12 cellular contexts compared by ENCODE assay signal in genomic region chr1:205353612-205354011, GRCh38. TPM values are rescaled to one million over a fixed set of nuclear protein-coding genes. Genes with fewer than 3 reads are reported as not detected.
DNase-seq lines count a peak whose midpoint lies in the region; ATAC-seq and TF ChIP-seq lines count a peak whose summit lies in the region.
"Had no signal": no experiment of that assay in that cellular context is flagged by ENCODE, and none has a peak within 500 bp of the region (broad histone marks: within the 10 kb centered on the region; RNA-seq: fewer than 3 reads in every experiment).

No MANE protein-coding gene starts in this region.

- no peaks in the 10 kb centered on the region for H3K36me3 Mint-ChIP-seq in WTC11
- H3K36me3 Mint-ChIP-seq in activated T-cell treated with anti-CD3 and anti-CD28 coated beads, Interleukin-2, amount 50 U/mL, for 4 hours (ENCODE audit: insufficient read depth), result no peaks in the 10 kb centered on the region
- H3K36me3 Mint-ChIP-seq: CD14-positive monocyte had no signal

- TF ChIP-seq CTCF in WTC11 (IDR thresholded peaks at IDR 0.05), result no peak
- TF ChIP-seq CTCF in left lung (IDR thresholded peaks at IDR 0.05), result no peak
- no peak for TF ChIP-seq CTCF in upper lobe of left lung (IDR thresholded peaks at IDR 0.05)

- H3K4me1 ChIP-seq in left lung, result peaks cover 0 to 6% of the 10 kb centered on the region in 2 donors
- H3K4me1 ChIP-seq in upper lobe of left lung, result peaks cover 0 to 15% (median 1%) of the 10 kb centered on the region in 4 donors

- H3K4me1 Mint-ChIP-seq in WTC11, result peaks cover 83% of the 10 kb centered on the region
- H3K4me1 Mint-ChIP-seq in activated T-cell treated with anti-CD3 and anti-CD28 coated beads, Interleukin-2, amount 50 U/mL, for 4 hours (ENCODE audit: low read depth), result peaks cover 2% of the 10 kb centered on the region

- no peaks in the 10 kb centered on the region for H3K9me3 Mint-ChIP-seq in WTC11
- H3K9me3 Mint-ChIP-seq in activated T-cell treated with anti-CD3 and anti-CD28 coated beads, Interleukin-2, amount 50 U/mL, for 4 hours, result no peaks in the 10 kb centered on the region
- H3K9me3 Mint-ChIP-seq: CD14-positive monocyte had no signal

- H3K9me3 ChIP-seq in left lung (no peaks in the 10 kb centered on the region), upper lobe of left lung (no peaks in the 10 kb centered on the region)

- H3K27me3 Mint-ChIP-seq in WTC11 (ENCODE audit: low read depth), result no peaks in the 10 kb centered on the region; the same call in none of the 2 replicates
- peaks cover 17% of the 10 kb centered on the region for H3K27me3 Mint-ChIP-seq in activated T-cell treated with anti-CD3 and anti-CD28 coated beads, Interleukin-2, amount 50 U/mL, for 4 hours (ENCODE audit: low read depth)

- no peaks in the 10 kb centered on the region for H3K36me3 ChIP-seq in left lung
- H3K36me3 ChIP-seq in upper lobe of left lung, result no peaks in the 10 kb centered on the region

- peak overlapping the region; percentile 67 for H3K27ac Mint-ChIP-seq in WTC11

- CTCF ChIA-PET in WTC11 (lab: Charles Lee), result interaction anchor here (0.6 to 8.4 kb wide), 80 partner anchors 9 to 496 kb away, joined by 3 to 122 read pairs (median 6); partner anchors contain the start of genes BLACAT1, CDK18, LEMD1 and NUAK2

- DNase-seq in DMS53 (lab: John Stamatoyannopoulos, UW), result peak; percentile 41
- no peak for DNase-seq in DMS53 treated with DMSO at 0.1 percent for 48 hours (lab: John Stamatoyannopoulos, UW; ENCODE audit: unreplicated experiment)
- DNase-seq in WTC11 (ENCODE audit: low spot score), result no peak
- DNase-seq in left lung, result no peak
- DNase-seq in upper lobe of left lung, result no peak
- DNase-seq in activated T-cell treated with anti-CD3 and anti-CD28 coated beads, Interleukin-2, amount 50 U/mL, for 4 hours, result no peak
- DNase-seq in activated T-cell treated with anti-CD3 and anti-CD28 coated beads, Interleukin-2, amount 50 U/mL, for 1 hour, result no peak
- no peak for DNase-seq in activated gamma-delta T cell treated with Interleukin-2 at 50 U/mL for 16 hours
- DNase-seq: 8988T had no signal

- ATAC-seq in WTC11 (no peak), left lung (peak; percentile 61), upper lobe of left lung (ENCODE audit: low FRiP score in 2 of 2) (peak; percentile 23 to 38)
- no peak for ATAC-seq in activated T-cell treated with anti-CD3 and anti-CD28 coated beads, Interleukin-2, amount 50 U/mL, for 4 hours

- 70 to 83% methylated on average over 6 of the region's 6 CpGs for WGBS in upper lobe of left lung, 2 donors

- TF ChIP-seq POLR2A in upper lobe of left lung (IDR thresholded peaks at IDR 0.05), result no peak

- TF ChIP-seq EP300 in upper lobe of left lung (IDR thresholded peaks at IDR 0.05), result peak in 1 of 4 donors; percentile 7

- intact Hi-C loops in left lung (cut with DNase I), result loop anchor here in 1 of 2 donors (10.0 kb wide), 1 partner anchor 131 kb away; no protein-coding TSS in a partner anchor

- H3K4me3 Mint-ChIP-seq in WTC11, result no peak overlapping the region
- H3K4me3 Mint-ChIP-seq in activated T-cell treated with anti-CD3 and anti-CD28 coated beads, Interleukin-2, amount 50 U/mL, for 4 hours, result no peak overlapping the region
- H3K4me3 Mint-ChIP-seq: CD14-positive monocyte had no signal

- H3K27me3 ChIP-seq in left lung (peaks cover 0 to 7% of the 10 kb centered on the region in 2 donors), upper lobe of left lung (no peaks in the 10 kb centered on the region)

- H3K27ac ChIP-seq in left lung (no peak overlapping the region), upper lobe of left lung (no peak overlapping the region)
- H3K27ac ChIP-seq: PC-9 had no signal

- no peak overlapping the region for H3K4me3 ChIP-seq in left lung
- H3K4me3 ChIP-seq in upper lobe of left lung, result no peak overlapping the region
- H3K4me3 ChIP-seq: PC-9 had no signal

- POLR2A ChIA-PET in WTC11 (lab: Charles Lee), result no interaction called here

TF ChIP-seq in WTC11, 78 proteins besides CTCF, POLR2A, EP300 and RAD21 (continues in another document):
- TF ChIP-seq JUN (CRISPR knock-in tag; IDR thresholded peaks at IDR 0.05) (no peak), TEAD4 (CRISPR knock-in tag; IDR thresholded peaks at IDR 0.05) (no peak), PRRX2 (CRISPR knock-in tag; IDR thresholded peaks at IDR 0.05) (no peak), RELA (CRISPR knock-in tag; IDR thresholded peaks at IDR 0.05; ENCODE audit: borderline replicate concordance) (no peak), SP1 (CRISPR knock-in tag; conservative IDR thresholded peaks at IDR 0.05) (no peak), TEAD1 (CRISPR knock-in tag; IDR thresholded peaks at IDR 0.05) (no peak), NR3C1 (CRISPR knock-in tag; conservative IDR thresholded peaks at IDR 0.05; ENCODE audit: low read depth) (no peak), ZBTB43 (CRISPR knock-in tag; IDR thresholded peaks at IDR 0.05) (no peak), ESRRA (CRISPR knock-in tag; IDR thresholded peaks at IDR 0.05; ENCODE audit: borderline replicate concordance) (no peak), ZNF532 (CRISPR knock-in tag; IDR thresholded peaks at IDR 0.05; ENCODE audit: borderline replicate concordance) (no peak), ZNF219 (CRISPR knock-in tag; IDR thresholded peaks at IDR 0.05; ENCODE audit: borderline replicate concordance) (no peak), NR2C2 (CRISPR knock-in tag; IDR thresholded peaks at IDR 0.05) (no peak), ZNF425 (CRISPR knock-in tag; conservative IDR thresholded peaks at IDR 0.05) (no peak), ZNF317 (CRISPR knock-in tag; IDR thresholded peaks at IDR 0.05; ENCODE audit: borderline replicate concordance, low read depth) (no peak)

RNA-seq across cellular contexts. Expression of gene KLHDC8A, which starts 3.1 kb away (rescaled TPM):
- 1.6 to 1.7 TPM (median 1.7 TPM) in 3 replicates for total RNA-seq in WTC11 (2021)
- under 1 TPM in 1 of 2 donors, not detected in 1; 0.32 TPM for total RNA-seq in left lung
- 1 to 10 TPM in 1 of 6 donors, under 1 TPM in 2, not detected in 3; 0.34 to 1.7 (median 0.37) TPM for total RNA-seq in upper lobe of left lung
- under 1 TPM in 1 of 3 donors, not detected in 2; 0.05 TPM for total RNA-seq in activated T-cell treated with anti-CD3 and anti-CD28 coated beads, Interleukin-2, amount 50 U/mL, for 4 hours
- total RNA-seq: HepG2, PC-9 had no signal

RNA-seq across cellular contexts. Expression of gene NUAK2, which starts 32.1 kb away (rescaled TPM):
- 8.7 to 10.8 TPM (median 10.8 TPM) in 3 replicates for total RNA-seq in WTC11 (2021)
- total RNA-seq in left lung, result 10 to 100 TPM; 10.3 to 12.3 TPM
- 10 to 100 TPM in 3 of 6 donors, 1 to 10 TPM in 3; 8.5 to 14.7 (median 10.3) TPM for total RNA-seq in upper lobe of left lung
- total RNA-seq in activated T-cell treated with anti-CD3 and anti-CD28 coated beads, Interleukin-2, amount 50 U/mL, for 4 hours, result 1 to 10 TPM; 1.4 to 1.7 (median 1.5) TPM

Comparison
In these comparisons a context has a peak if more than half of its experiments do, and no peak if none do; other contexts are left out.
1. ATAC-seq: peak in left lung (single experiment) and upper lobe of left lung (2 of 2); none in WTC11 (single experiment) and activated T-cell treated with anti-CD3 and anti-CD28 coated beads, Interleukin-2, amount 50 U/mL, for 4 hours (0 of 2).